In the genomic region with DNA sequence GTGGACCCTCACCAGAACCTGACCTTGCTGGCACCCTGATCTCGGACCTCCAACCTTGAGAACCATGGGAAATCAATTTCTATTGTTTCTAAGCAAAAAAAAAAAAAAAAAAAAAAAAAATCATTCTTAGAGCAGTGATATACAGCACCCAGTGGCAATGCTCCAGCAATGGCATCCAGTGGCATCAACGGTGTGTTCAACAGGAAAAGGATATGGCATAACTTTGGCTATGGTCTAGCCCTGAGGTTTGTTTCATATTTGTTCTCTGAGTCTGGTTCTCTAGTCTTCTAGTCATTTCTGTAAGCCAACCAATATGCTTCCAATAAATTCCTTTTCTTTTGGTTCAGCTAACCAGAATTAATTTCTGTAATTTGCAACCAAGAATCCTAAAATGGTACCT, we compare ENCODE assay signal across 18 cellular contexts. TPM values are rescaled to one million over a fixed set of nuclear protein-coding genes. Genes with fewer than 3 reads are reported as not detected.
A peak's percentile ranks its signal among the peaks of the same experiment; 100 is the strongest.
DNase-seq lines count a peak whose midpoint lies in the region; ATAC-seq lines count a peak whose summit lies in the region.
"Had no signal": no experiment of that assay in that cellular context is flagged by ENCODE, and none has a peak within 500 bp of the region (broad histone marks: within the 10 kb centered on the region; RNA-seq: fewer than 3 reads in every experiment).

No MANE protein-coding gene starts in this region.

- H3K36me3 Mint-ChIP-seq in activated naive CD8-positive, alpha-beta T cell: peaks cover 13% of the 10 kb centered on the region
- peaks cover 39% of the 10 kb centered on the region for H3K36me3 Mint-ChIP-seq in activated naive CD8-positive, alpha-beta T cell treated with anti-CD3 and anti-CD28 coated beads for 36 hours
- peaks cover 33% of the 10 kb centered on the region for H3K36me3 Mint-ChIP-seq in central memory CD8-positive, alpha-beta T cell (ENCODE audit: insufficient read depth)
- peaks cover 16 to 27% of the 10 kb centered on the region in 2 donors for H3K36me3 Mint-ChIP-seq in stimulated activated naive B cell treated with anti-CD40 and anti-IgM and Interleukin-4, amounts not matched to agents 10 μg/mL and 1 μg/mL and 100 μg/mL, for 72 hours

- no peaks in the 10 kb centered on the region for H4K20me1 ChIP-seq in Karpas-422 (ENCODE audit: insufficient read depth, low read depth, low read length)

- peaks cover 55% of the 10 kb centered on the region for H3K4me1 Mint-ChIP-seq in activated naive CD8-positive, alpha-beta T cell (ENCODE audit: low read depth)
- peaks cover 40% of the 10 kb centered on the region for H3K4me1 Mint-ChIP-seq in activated naive CD8-positive, alpha-beta T cell treated with anti-CD3 and anti-CD28 coated beads for 36 hours
- peaks cover 45% of the 10 kb centered on the region for H3K4me1 Mint-ChIP-seq in central memory CD8-positive, alpha-beta T cell
- H3K4me1 Mint-ChIP-seq in stimulated activated naive B cell treated with anti-CD40 and anti-IgM and Interleukin-4, amounts not matched to agents 10 μg/mL and 1 μg/mL and 100 μg/mL, for 72 hours: peaks cover 37 to 57% of the 10 kb centered on the region in 2 donors
- H3K4me1 Mint-ChIP-seq: nephron progenitor cell had no signal

- H3K36me3 ChIP-seq in Karpas-422 (ENCODE audit: insufficient read depth, low read length): no peaks in the 10 kb centered on the region
- H3K36me3 ChIP-seq: brain microvascular endothelial cell had no signal

- H3K27ac Mint-ChIP-seq in activated naive CD8-positive, alpha-beta T cell: no peak overlapping the region
- no peak overlapping the region for H3K27ac Mint-ChIP-seq in activated naive CD8-positive, alpha-beta T cell treated with anti-CD3 and anti-CD28 coated beads for 36 hours
- H3K27ac Mint-ChIP-seq in central memory CD8-positive, alpha-beta T cell (ENCODE audit: low read depth): peak overlapping the region; percentile 70
- peak overlapping the region; percentile 84 for H3K27ac Mint-ChIP-seq in stimulated activated naive B cell treated with anti-CD40 and anti-IgM and Interleukin-4, amounts not matched to agents 10 μg/mL and 1 μg/mL and 100 μg/mL, for 72 hours
- H3K27ac Mint-ChIP-seq: nephron progenitor cell had no signal

- no peak overlapping the region for H3K9ac ChIP-seq in Karpas-422 (ENCODE audit: low read length)

- H3K27me3 Mint-ChIP-seq in activated naive CD8-positive, alpha-beta T cell: no peaks in the 10 kb centered on the region
- no peaks in the 10 kb centered on the region for H3K27me3 Mint-ChIP-seq in activated naive CD8-positive, alpha-beta T cell treated with anti-CD3 and anti-CD28 coated beads for 36 hours
- no peaks in the 10 kb centered on the region for H3K27me3 Mint-ChIP-seq in central memory CD8-positive, alpha-beta T cell
- H3K27me3 Mint-ChIP-seq in stimulated activated naive B cell treated with anti-CD40 and anti-IgM and Interleukin-4, amounts not matched to agents 10 μg/mL and 1 μg/mL and 100 μg/mL, for 72 hours: no peaks in the 10 kb centered on the region

- no peaks in the 10 kb centered on the region for H3K9me3 Mint-ChIP-seq in activated naive CD8-positive, alpha-beta T cell (ENCODE audit: low read depth)
- H3K9me3 Mint-ChIP-seq in activated naive CD8-positive, alpha-beta T cell treated with anti-CD3 and anti-CD28 coated beads for 36 hours: peaks cover 5% of the 10 kb centered on the region
- no peaks in the 10 kb centered on the region for H3K9me3 Mint-ChIP-seq in central memory CD8-positive, alpha-beta T cell
- H3K9me3 Mint-ChIP-seq in stimulated activated naive B cell treated with anti-CD40 and anti-IgM and Interleukin-4, amounts not matched to agents 10 μg/mL and 1 μg/mL and 100 μg/mL, for 72 hours: no peaks in the 10 kb centered on the region
- H3K9me3 Mint-ChIP-seq: nephron progenitor cell had no signal

- H3K27ac ChIP-seq in Karpas-422 (ENCODE audit: low read length): 0 out of 2 replicates have a peak overlapping the region, but pooled peaks have one; percentile 10
- H3K27ac ChIP-seq: brain microvascular endothelial cell, PC-9, SK-N-MC had no signal

- peak; percentile 54 for ATAC-seq in central memory CD8-positive, alpha-beta T cell (replicated peaks; ENCODE audit: extremely low read depth, poor library complexity, severe bottlenecking)
- no peak for ATAC-seq in stimulated activated naive B cell treated with anti-CD40 and anti-IgM and Interleukin-4, amounts not matched to agents 10 μg/mL and 1 μg/mL and 100 μg/mL, for 72 hours (replicated peaks)
- no peak for ATAC-seq in GM19395 (IDR thresholded peaks at IDR 0.05; ENCODE audit: unreplicated experiment)
- ATAC-seq: HCT116, HepG2 had no signal

- no peak for DNase-seq in activated naive CD8-positive, alpha-beta T cell treated with anti-CD3 and anti-CD28 coated beads for 36 hours
- DNase-seq in Karpas-422 (no peak), NCI-H2227 treated with DMSO at 0.1 percent for 48 hours (lab: John Stamatoyannopoulos, UW) (no peak), NCI-H1417 (lab: John Stamatoyannopoulos, UW) (no peak)
- DNase-seq in central memory CD8-positive, alpha-beta T cell (ENCODE audit: low spot score in 2 of 2): no peak
- no peak for DNase-seq in stimulated activated naive B cell treated with anti-CD40 and anti-IgM and Interleukin-4, amounts not matched to agents 10 μg/mL and 1 μg/mL and 100 μg/mL, for 72 hours
- DNase-seq: activated gamma-delta T cell treated with Interleukin-2 at 50 U/mL for 16 hours, brain microvascular endothelial cell, dermis blood vessel endothelial cell, NCI-H2107, NCI-H69, nephron progenitor cell, PC-9 had no signal

- no peak overlapping the region for H3K4me3 ChIP-seq in Karpas-422 (ENCODE audit: low read length)
- H3K4me3 ChIP-seq: PC-9, SK-N-MC had no signal

- H3K4me2 ChIP-seq in Karpas-422 (ENCODE audit: low read depth, low read length, poor library complexity, severe bottlenecking): no peak overlapping the region
- H3K4me2 ChIP-seq: PC-9 had no signal

- peaks cover 74% of the 10 kb centered on the region for H3K4me1 ChIP-seq in Karpas-422 (ENCODE audit: low read length)

- peak overlapping the region; percentile 54 for H3K4me3 Mint-ChIP-seq in activated naive CD8-positive, alpha-beta T cell
- no peak overlapping the region for H3K4me3 Mint-ChIP-seq in activated naive CD8-positive, alpha-beta T cell treated with anti-CD3 and anti-CD28 coated beads for 36 hours
- H3K4me3 Mint-ChIP-seq in central memory CD8-positive, alpha-beta T cell: peak overlapping the region; percentile 6
- peak overlapping the region in 1 of 2 donors; percentile 50 for H3K4me3 Mint-ChIP-seq in stimulated activated naive B cell treated with anti-CD40 and anti-IgM and Interleukin-4, amounts not matched to agents 10 μg/mL and 1 μg/mL and 100 μg/mL, for 72 hours
- H3K4me3 Mint-ChIP-seq: nephron progenitor cell had no signal

- H3K79me2 ChIP-seq in Karpas-422 (ENCODE audit: low read length): peaks cover 95% of the 10 kb centered on the region

- no peak overlapping the region for H2AFZ ChIP-seq in Karpas-422 (ENCODE audit: low read length)
- H2AFZ ChIP-seq: PC-9 had no signal

- H3K27me3 ChIP-seq in Karpas-422 (ENCODE audit: low read length): no peaks in the 10 kb centered on the region
- H3K27me3 ChIP-seq: brain microvascular endothelial cell had no signal

- no peaks in the 10 kb centered on the region for H3K9me3 ChIP-seq in Karpas-422 (ENCODE audit: low read length)

- H3K9me2 ChIP-seq in Karpas-422 (replicated peaks; ENCODE audit: insufficient read depth, low read length): no peaks in the 10 kb centered on the region

RNA-seq across cellular contexts. Expression of gene DENND4A, which starts 19.2 kb away (rescaled TPM):
- 10 to 100 TPM; 47.6 to 52.2 TPM for total RNA-seq in activated naive CD8-positive, alpha-beta T cell treated with anti-CD3 and anti-CD28 coated beads for 36 hours
- total RNA-seq in Karpas-422 (2014; rRNA removed; shearing (Covaris generic); ENCODE audit: low replicate concordance): 34.5 and 62.4 TPM in 2 replicates

Comparison
In these comparisons a context has a peak if more than half of its experiments do, and no peak if none do; other contexts are left out.
1. H3K27ac Mint-ChIP-seq: peak in central memory CD8-positive, alpha-beta T cell (single experiment) and stimulated activated naive B cell treated with anti-CD40 and anti-IgM and Interleukin-4, amounts not matched to agents 10 μg/mL and 1 μg/mL and 100 μg/mL, for 72 hours (single experiment); none in activated naive CD8-positive, alpha-beta T cell (single experiment) and activated naive CD8-positive, alpha-beta T cell treated with anti-CD3 and anti-CD28 coated beads for 36 hours (single experiment).